ENCODE assay signal across 16 cellular contexts in genomic region chr9:86788456-86788855, GRCh38.
"Had no signal": no experiment of that assay in that cellular context is flagged by ENCODE, and none has a peak within 500 bp of the region (broad histone marks: within the 10 kb centered on the region; RNA-seq: fewer than 3 reads in every experiment).

No MANE protein-coding gene starts in this region.

- H3K27ac ChIP-seq: esophagus squamous epithelium, foreskin keratinocyte, hepatocyte had no signal

- H3K4me3 Mint-ChIP-seq: activated B cell treated with CpG ODN at 0.5 μM for 24 hours; activated CD8-positive, alpha-beta T cell treated with anti-CD3 and anti-CD28 coated beads for 36 hours; activated naive CD4-positive, alpha-beta T cell treated with anti-CD3 and anti-CD28 coated beads for 36 hours; dendritic cell treated with granulocyte-macrophage colony-stimulating factor and Interleukin-4, amounts not matched to agents 40 ng/mL and 50 ng/mL, for 4 days; naive thymus-derived CD8-positive, alpha-beta T cell; stimulated activated naive B cell treated with anti-CD40 and anti-IgM and Interleukin-4, amounts not matched to agents 10 μg/mL and 1 μg/mL and 100 μg/mL, for 72 hours; T-helper 2 cell treated with Interferon-gamma antibody and Interleukin-4, amounts not matched to agents 5 μg/mL and 100 μg/mL, for 36 hours had no signal

- H2AFZ ChIP-seq: hepatocyte had no signal

- H3K9me3 Mint-ChIP-seq: activated B cell treated with CpG ODN at 0.5 μM for 24 hours; activated CD8-positive, alpha-beta T cell treated with anti-CD3 and anti-CD28 coated beads for 36 hours; activated naive CD4-positive, alpha-beta T cell treated with anti-CD3 and anti-CD28 coated beads for 36 hours; activated T-helper 2 cell treated with anti-CD3 and anti-CD28 coated beads, Interferon-gamma antibody, Interleukin-2, Interleukin-4, amounts not matched to agents 10 μg/mL and 5 μg/mL and 100 μg/mL, durations not matched to agents 14 hours and 24 hours and 36 hours; dendritic cell treated with granulocyte-macrophage colony-stimulating factor and Interleukin-4, amounts not matched to agents 40 ng/mL and 50 ng/mL, for 4 days; naive thymus-derived CD8-positive, alpha-beta T cell; T-helper 2 cell treated with Interferon-gamma antibody and Interleukin-4, amounts not matched to agents 5 μg/mL and 100 μg/mL, for 36 hours had no signal

- H3K36me3 Mint-ChIP-seq: naive thymus-derived CD8-positive, alpha-beta T cell; stimulated activated naive B cell treated with anti-CD40 and anti-IgM and Interleukin-4, amounts not matched to agents 10 μg/mL and 1 μg/mL and 100 μg/mL, for 72 hours had no signal

- H3K27me3 ChIP-seq: esophagus squamous epithelium, foreskin keratinocyte, hepatocyte had no signal

- H3K4me1 ChIP-seq: esophagus squamous epithelium, foreskin keratinocyte had no signal

- H3K79me2 ChIP-seq: hepatocyte had no signal

- H3K36me3 ChIP-seq: esophagus squamous epithelium had no signal

- H3K27ac Mint-ChIP-seq: activated B cell treated with CpG ODN at 0.5 μM for 24 hours; activated CD8-positive, alpha-beta T cell treated with anti-CD3 and anti-CD28 coated beads for 36 hours; activated naive CD4-positive, alpha-beta T cell treated with anti-CD3 and anti-CD28 coated beads for 36 hours; activated T-helper 2 cell treated with anti-CD3 and anti-CD28 coated beads, Interferon-gamma antibody, Interleukin-2, Interleukin-4, amounts not matched to agents 10 μg/mL and 5 μg/mL and 100 μg/mL, durations not matched to agents 14 hours and 24 hours and 36 hours; dendritic cell treated with granulocyte-macrophage colony-stimulating factor and Interleukin-4, amounts not matched to agents 40 ng/mL and 50 ng/mL, for 4 days; stimulated activated naive B cell treated with anti-CD40 and anti-IgM and Interleukin-4, amounts not matched to agents 10 μg/mL and 1 μg/mL and 100 μg/mL, for 72 hours; T-helper 2 cell treated with Interferon-gamma antibody and Interleukin-4, amounts not matched to agents 5 μg/mL and 100 μg/mL, for 36 hours had no signal

- H3K4me3 ChIP-seq: esophagus squamous epithelium, hepatocyte had no signal

- H3K9me3 ChIP-seq: esophagus squamous epithelium had no signal

- H3K4me1 Mint-ChIP-seq: activated B cell treated with CpG ODN at 0.5 μM for 24 hours; naive thymus-derived CD8-positive, alpha-beta T cell; stimulated activated naive B cell treated with anti-CD40 and anti-IgM and Interleukin-4, amounts not matched to agents 10 μg/mL and 1 μg/mL and 100 μg/mL, for 72 hours had no signal

- DNase-seq: activated B cell treated with CpG ODN at 0.5 μM for 24 hours; activated CD4-positive, alpha-beta T cell treated with anti-CD3 and anti-CD28 coated beads for 4 hours; activated CD8-positive, alpha-beta T cell treated with anti-CD3 and anti-CD28 coated beads for 36 hours; activated naive CD4-positive, alpha-beta T cell treated with anti-CD3 and anti-CD28 coated beads for 36 hours; activated T-cell treated with anti-CD3 and anti-CD28 coated beads, Interleukin-2, amount 50 U/mL, for 1 hour; anterior cingulate cortex; effector CD8-positive, alpha-beta T cell; esophagus squamous epithelium; foreskin keratinocyte; left cardiac atrium; naive thymus-derived CD8-positive, alpha-beta T cell; stimulated activated naive B cell treated with anti-CD40 and anti-IgM and Interleukin-4, amounts not matched to agents 10 μg/mL and 1 μg/mL and 100 μg/mL, for 72 hours had no signal

- H3K4me2 ChIP-seq: hepatocyte had no signal
